Comparison of ENCODE assay signal across 7 cellular contexts in genomic region chr15:29045717-29046116, GRCh38.
DNase-seq lines count a peak whose midpoint lies in the region; ATAC-seq and TF ChIP-seq lines count a peak whose summit lies in the region.

No MANE protein-coding gene starts in this region.

- ATAC-seq in HG02870 (IDR thresholded peaks at IDR 0.05; ENCODE audit: unreplicated experiment) (no peak), HG02759 (IDR thresholded peaks at IDR 0.05; ENCODE audit: unreplicated experiment) (no peak)

- peak overlapping the region; percentile 74 for H3K27ac Mint-ChIP-seq in osteocyte (ENCODE audit: unreplicated experiment)

- H3K4me1 Mint-ChIP-seq in osteocyte (ENCODE audit: unreplicated experiment): peaks cover 62% of the 10 kb centered on the region

- H3K36me3 Mint-ChIP-seq in osteocyte (ENCODE audit: unreplicated experiment): no peaks in the 10 kb centered on the region

- WGBS in thyroid gland, 2 donors: 68 to 80% methylated on average over 3 of the region's 3 CpGs

- intact Hi-C loops in thyroid gland (cut with DNase I): no loop called here

- no peaks in the 10 kb centered on the region for H3K4me1 ChIP-seq in thyroid gland

- H3K4me3 Mint-ChIP-seq in osteocyte (ENCODE audit: unreplicated experiment): no peak overlapping the region

- H3K9me3 ChIP-seq in thyroid gland: no peaks in the 10 kb centered on the region

- peaks cover 6% of the 10 kb centered on the region for H3K9me3 Mint-ChIP-seq in osteocyte (ENCODE audit: unreplicated experiment)

- no peak for TF ChIP-seq POLR2A in thyroid gland (IDR thresholded peaks at IDR 0.05)

- no peaks in the 10 kb centered on the region for H3K27me3 ChIP-seq in thyroid gland

- no peak overlapping the region for H3K4me3 ChIP-seq in thyroid gland (replicated peaks in 1 of 3)

- TF ChIP-seq CTCF in osteocyte (IDR thresholded peaks at IDR 0.05): no peak
- no peak for TF ChIP-seq CTCF in thyroid gland (IDR thresholded peaks at IDR 0.05)

- no peaks in the 10 kb centered on the region for H3K36me3 ChIP-seq in thyroid gland

- peak; percentile 42 for DNase-seq in HCEC 1CT
- DNase-seq in RKO (ENCODE audit: low spot score): peak; percentile 18
- DNase-seq in caudate nucleus (lab: John Stamatoyannopoulos, UW): no peak
- no peak for DNase-seq in osteocyte (ENCODE audit: extremely low spot score, unreplicated experiment)
- DNase-seq in thyroid gland: no peak

- no peaks in the 10 kb centered on the region for H3K27me3 Mint-ChIP-seq in osteocyte (ENCODE audit: unreplicated experiment)

- peak overlapping the region; percentile 87 for H3K27ac ChIP-seq in caudate nucleus (ENCODE audit: low read depth, low read length)
- H3K27ac ChIP-seq in thyroid gland: no peak overlapping the region

Comparison
In these comparisons a context has a peak if more than half of its experiments do, and no peak if none do; other contexts are left out.
1. DNase-seq: peak in HCEC 1CT (single experiment) and RKO (single experiment); none in caudate nucleus (0 of 61), osteocyte (single experiment) and thyroid gland (0 of 2).